Comparison of ENCODE assay signal across 8 cellular contexts in the genomic region with DNA sequence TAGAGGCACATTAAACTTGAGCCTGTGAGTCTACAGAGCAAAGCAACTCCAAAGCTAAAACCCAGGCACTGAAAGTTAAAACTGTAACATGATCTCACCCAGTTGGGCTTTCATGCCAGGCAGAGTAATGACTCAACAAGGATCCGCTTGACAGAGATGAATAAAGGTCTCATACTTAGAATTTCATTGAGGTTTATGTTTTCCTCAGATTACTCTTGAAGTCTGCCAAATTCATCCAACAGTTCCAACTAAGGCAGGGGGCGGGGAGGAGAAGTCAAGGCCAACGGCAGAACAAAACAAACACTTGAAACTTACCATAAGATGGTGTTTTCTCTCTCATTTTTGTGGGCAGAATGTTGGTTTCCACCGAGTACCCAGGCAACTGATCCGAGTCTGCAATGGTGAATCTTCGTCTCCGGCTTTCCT. TPM values are rescaled to one million over a fixed set of nuclear protein-coding genes. Genes with fewer than 3 reads are reported as not detected.
DNase-seq lines count a peak whose midpoint lies in the region; ATAC-seq and TF ChIP-seq lines count a peak whose summit lies in the region.

No MANE protein-coding gene starts in this region.

- WGBS in thyroid gland, 2 donors: 39 to 63% methylated on average over 7 of the region's 7 CpGs

- H3K36me3 Mint-ChIP-seq in activated T-cell treated with anti-CD3 and anti-CD28 coated beads, Interleukin-2, amount 50 U/mL, for 24 hours (ENCODE audit: low read depth): no peaks in the 10 kb centered on the region
- H3K36me3 Mint-ChIP-seq in stimulated activated naive B cell treated with anti-CD40 and anti-IgM and Interleukin-4, amounts not matched to agents 10 μg/mL and 1 μg/mL and 100 μg/mL, for 72 hours: no peaks in the 10 kb centered on the region

- H3K4me3 ChIP-seq in choroid plexus epithelial cell (ENCODE audit: low read depth, low read length) (peak overlapping the region; percentile 24), lower lobe of right lung (no peak overlapping the region), thyroid gland (replicated peaks in 1 of 3) (no peak overlapping the region)

- ATAC-seq in lower lobe of right lung: peak; percentile 77 to 78
- ATAC-seq in stimulated activated naive B cell treated with anti-CD40 and anti-IgM and Interleukin-4, amounts not matched to agents 10 μg/mL and 1 μg/mL and 100 μg/mL, for 72 hours (replicated peaks): no peak

- intact Hi-C loops in lower lobe of right lung (cut with DNase I): no loop called here
- intact Hi-C loops in thyroid gland (cut with DNase I): no loop called here

- no peak for DNase-seq in activated T-cell treated with anti-CD3 and anti-CD28 coated beads, Interleukin-2, amount 50 U/mL, for 24 hours
- no peak for DNase-seq in activated T-cell treated with anti-CD3 and anti-CD28 coated beads, Interleukin-2, amount 50 U/mL, for 1 hour
- DNase-seq in NCI-H2107 (lab: John Stamatoyannopoulos, UW) (peak; percentile 74), choroid plexus epithelial cell (ENCODE audit: low read depth) (peak; percentile 98), lower lobe of right lung (no peak), thyroid gland (peak; percentile 32 to 66), NCI-H524 treated with DMSO at 0.1 percent for 48 hours (lab: John Stamatoyannopoulos, UW) (no peak)
- DNase-seq in stimulated activated naive B cell treated with anti-CD40 and anti-IgM and Interleukin-4, amounts not matched to agents 10 μg/mL and 1 μg/mL and 100 μg/mL, for 72 hours: no peak

- TF ChIP-seq CTCF in choroid plexus epithelial cell (conservative IDR thresholded peaks at IDR 0.05; ENCODE audit: low read depth, low read length) (no peak), lower lobe of right lung (IDR thresholded peaks at IDR 0.05) (no peak), thyroid gland (IDR thresholded peaks at IDR 0.05) (no peak)

- peaks cover 10% of the 10 kb centered on the region for H3K4me1 Mint-ChIP-seq in activated T-cell treated with anti-CD3 and anti-CD28 coated beads, Interleukin-2, amount 50 U/mL, for 24 hours (ENCODE audit: low read depth)
- H3K4me1 Mint-ChIP-seq in stimulated activated naive B cell treated with anti-CD40 and anti-IgM and Interleukin-4, amounts not matched to agents 10 μg/mL and 1 μg/mL and 100 μg/mL, for 72 hours: no peaks in the 10 kb centered on the region

- no peaks in the 10 kb centered on the region for H3K9me3 Mint-ChIP-seq in activated T-cell treated with anti-CD3 and anti-CD28 coated beads, Interleukin-2, amount 50 U/mL, for 24 hours
- peaks cover 6 to 7% of the 10 kb centered on the region in 2 donors for H3K9me3 Mint-ChIP-seq in stimulated activated naive B cell treated with anti-CD40 and anti-IgM and Interleukin-4, amounts not matched to agents 10 μg/mL and 1 μg/mL and 100 μg/mL, for 72 hours

- H3K27ac Mint-ChIP-seq in activated T-cell treated with anti-CD3 and anti-CD28 coated beads, Interleukin-2, amount 50 U/mL, for 24 hours: peak overlapping the region; percentile 57
- H3K27ac Mint-ChIP-seq in stimulated activated naive B cell treated with anti-CD40 and anti-IgM and Interleukin-4, amounts not matched to agents 10 μg/mL and 1 μg/mL and 100 μg/mL, for 72 hours: no peak overlapping the region

- H3K36me3 ChIP-seq in lower lobe of right lung (no peaks in the 10 kb centered on the region), thyroid gland (no peaks in the 10 kb centered on the region)

- H3K4me1 ChIP-seq in lower lobe of right lung (peaks cover 14% of the 10 kb centered on the region), thyroid gland (peaks cover 12 to 36% of the 10 kb centered on the region in 2 donors)

- H3K9me3 ChIP-seq in lower lobe of right lung (no peaks in the 10 kb centered on the region), thyroid gland (no peaks in the 10 kb centered on the region)

- H3K27ac ChIP-seq in lower lobe of right lung: peak overlapping the region; percentile 54
- H3K27ac ChIP-seq in thyroid gland: peak overlapping the region; percentile 50 to 86 (median 82)

- no peaks in the 10 kb centered on the region for H3K27me3 ChIP-seq in lower lobe of right lung (ENCODE audit: low read depth)
- no peaks in the 10 kb centered on the region for H3K27me3 ChIP-seq in thyroid gland

- no peak overlapping the region for H3K4me3 Mint-ChIP-seq in activated T-cell treated with anti-CD3 and anti-CD28 coated beads, Interleukin-2, amount 50 U/mL, for 24 hours
- H3K4me3 Mint-ChIP-seq in stimulated activated naive B cell treated with anti-CD40 and anti-IgM and Interleukin-4, amounts not matched to agents 10 μg/mL and 1 μg/mL and 100 μg/mL, for 72 hours: no peak overlapping the region

- H3K27me3 Mint-ChIP-seq in activated T-cell treated with anti-CD3 and anti-CD28 coated beads, Interleukin-2, amount 50 U/mL, for 24 hours: peaks cover 17% of the 10 kb centered on the region
- peaks cover 0 to 4% of the 10 kb centered on the region in 2 donors for H3K27me3 Mint-ChIP-seq in stimulated activated naive B cell treated with anti-CD40 and anti-IgM and Interleukin-4, amounts not matched to agents 10 μg/mL and 1 μg/mL and 100 μg/mL, for 72 hours

- TF ChIP-seq POLR2A in thyroid gland (IDR thresholded peaks at IDR 0.05): no peak

RNA-seq across cellular contexts. Expression of gene IPCEF1, which starts 54.0 kb away (rescaled TPM):
- total RNA-seq in lower lobe of right lung: 7.9 TPM
- 10 to 100 TPM; 34.4 to 86.4 (median 73.6) TPM for total RNA-seq in thyroid gland

Comparison
In these comparisons a context has a peak if more than half of its experiments do, and no peak if none do; other contexts are left out.
1. DNase-seq: peak in NCI-H2107 (single experiment), choroid plexus epithelial cell (single experiment) and thyroid gland (2 of 2); none in activated T-cell treated with anti-CD3 and anti-CD28 coated beads, Interleukin-2, amount 50 U/mL, for 24 hours (single experiment), activated T-cell treated with anti-CD3 and anti-CD28 coated beads, Interleukin-2, amount 50 U/mL, for 1 hour (single experiment), lower lobe of right lung (single experiment), stimulated activated naive B cell treated with anti-CD40 and anti-IgM and Interleukin-4, amounts not matched to agents 10 μg/mL and 1 μg/mL and 100 μg/mL, for 72 hours (single experiment) and NCI-H524 treated with DMSO at 0.1 percent for 48 hours (single experiment).
2. ATAC-seq: peak in lower lobe of right lung (2 of 2); none in stimulated activated naive B cell treated with anti-CD40 and anti-IgM and Interleukin-4, amounts not matched to agents 10 μg/mL and 1 μg/mL and 100 μg/mL, for 72 hours (0 of 2).